In the genomic region with DNA sequence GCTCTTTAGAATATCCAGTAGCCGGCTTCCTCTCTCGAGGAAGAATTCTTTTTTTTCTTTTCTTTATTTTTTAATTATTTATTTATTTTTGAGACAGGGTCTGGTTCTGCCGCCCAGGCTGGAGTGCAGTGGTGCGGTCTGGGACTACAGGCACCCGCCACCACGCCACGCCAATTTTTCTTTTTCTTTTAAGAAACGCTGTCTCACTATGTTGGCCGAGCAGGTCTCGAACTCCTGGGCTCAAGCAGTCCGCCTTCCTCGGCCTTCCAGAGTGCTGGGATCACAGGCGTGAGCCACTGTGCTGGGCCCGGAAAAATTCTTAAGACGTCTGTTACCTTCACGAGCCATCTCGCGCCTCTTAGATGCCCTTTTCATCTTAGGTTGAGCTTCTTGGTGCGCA, we compare ENCODE assay signal across 8 cellular contexts. TPM values are rescaled to one million over a fixed set of nuclear protein-coding genes. Genes with fewer than 3 reads are reported as not detected.
A peak's percentile ranks its signal among the peaks of the same experiment; 100 is the strongest.
DNase-seq lines count a peak whose midpoint lies in the region; ATAC-seq and TF ChIP-seq lines count a peak whose summit lies in the region.

No MANE protein-coding gene starts in this region.

- H3K9me3 ChIP-seq in muscle layer of duodenum (ENCODE audit: control insufficient read depth in 1 of 2, low read length in 2 of 2): no peaks in the 10 kb centered on the region

- peaks cover 33% of the 10 kb centered on the region for H3K79me2 ChIP-seq in ACC112 (ENCODE audit: control insufficient read depth, insufficient read depth, low read length, unreplicated experiment)
- H3K79me2 ChIP-seq in KMS-11 (ENCODE audit: insufficient read depth, low read depth): peaks cover 34% of the 10 kb centered on the region

- TF ChIP-seq CTCF in KMS-11 (conservative IDR thresholded peaks at IDR 0.05; ENCODE audit: low read depth, low read length): no peak
- no peak for TF ChIP-seq CTCF in choroid plexus epithelial cell (conservative IDR thresholded peaks at IDR 0.05; ENCODE audit: low read depth, low read length)

- H3K27ac ChIP-seq in ACC112 (ENCODE audit: low read depth, low read length) (no peak overlapping the region), KMS-11 (no peak overlapping the region), muscle layer of duodenum (ENCODE audit: low read length) (peak overlapping the region; percentile 73)

- H3K27me3 ChIP-seq in ACC112 (ENCODE audit: insufficient read depth, low read length): no peaks in the 10 kb centered on the region
- H3K27me3 ChIP-seq in KMS-11 (ENCODE audit: insufficient read depth, low read depth): no peaks in the 10 kb centered on the region
- no peaks in the 10 kb centered on the region for H3K27me3 ChIP-seq in muscle layer of duodenum (ENCODE audit: low read depth, low read length)

- H4K20me1 ChIP-seq in KMS-11 (ENCODE audit: insufficient read depth): no peaks in the 10 kb centered on the region

- ATAC-seq in GM21529 (IDR thresholded peaks at IDR 0.05; ENCODE audit: unreplicated experiment): no peak

- H3K4me1 ChIP-seq in ACC112 (ENCODE audit: control insufficient read depth, insufficient read depth, low read length, unreplicated experiment) (no peaks in the 10 kb centered on the region), KMS-11 (ENCODE audit: low read depth, poor library complexity, severe bottlenecking) (peaks cover 28% of the 10 kb centered on the region), muscle layer of duodenum (ENCODE audit: control insufficient read depth in 1 of 2, insufficient read depth in 2 of 2, low read length in 2 of 2) (peaks cover 12 to 24% of the 10 kb centered on the region in 2 donors)

- H3K9ac ChIP-seq in KMS-11: peak overlapping the region; percentile 83; the same call in 1 of the 2 replicates

- H2AFZ ChIP-seq in ACC112 (ENCODE audit: low read length, unreplicated experiment): peak overlapping the region; percentile 26
- H2AFZ ChIP-seq in KMS-11 (ENCODE audit: low read depth): peak overlapping the region; percentile 95

- DNase-seq in choroid plexus epithelial cell (ENCODE audit: low read depth) (no peak), posterior vena cava (ENCODE audit: low spot score) (no peak), NCI-H1048 (lab: John Stamatoyannopoulos, UW) (no peak)
- DNase-seq in activated CD8-positive, alpha-beta memory T cell treated with anti-CD3 and anti-CD28 coated beads for 24 hours: no peak

- H3K36me3 ChIP-seq in ACC112 (ENCODE audit: insufficient read depth, low read length): no peaks in the 10 kb centered on the region
- no peaks in the 10 kb centered on the region for H3K36me3 ChIP-seq in KMS-11 (ENCODE audit: insufficient read depth)
- no peaks in the 10 kb centered on the region for H3K36me3 ChIP-seq in muscle layer of duodenum (ENCODE audit: control insufficient read depth in 1 of 2, insufficient read depth in 2 of 2, low read length in 2 of 2)

- H3K4me3 ChIP-seq in ACC112 (ENCODE audit: low read depth, low read length) (peak overlapping the region; percentile 88), KMS-11 (IDR thresholded peaks at IDR 0.05; ENCODE audit: insufficient read depth, low read depth, low read length) (no peak overlapping the region), choroid plexus epithelial cell (ENCODE audit: low read depth, low read length) (peak overlapping the region; percentile 88), muscle layer of duodenum (ENCODE audit: low read depth in 1 of 2, low read length in 2 of 2) (peak overlapping the region; percentile 93 to 94)

- intact Hi-C loops in posterior vena cava (cut with DNase I): loop anchor here in 1 of 2 donors (5.0 kb wide), 1 partner anchor 1484 kb away; no protein-coding TSS in a partner anchor

- H3K4me2 ChIP-seq in KMS-11: peak overlapping the region; percentile 42

RNA-seq across cellular contexts. Expression of a gene that starts 0.9 kb away (rescaled TPM):
- total RNA-seq in posterior vena cava: 10 to 100 TPM; 37.7 to 37.8 TPM
